10 cellular contexts compared by ENCODE assay signal in the genomic region with DNA sequence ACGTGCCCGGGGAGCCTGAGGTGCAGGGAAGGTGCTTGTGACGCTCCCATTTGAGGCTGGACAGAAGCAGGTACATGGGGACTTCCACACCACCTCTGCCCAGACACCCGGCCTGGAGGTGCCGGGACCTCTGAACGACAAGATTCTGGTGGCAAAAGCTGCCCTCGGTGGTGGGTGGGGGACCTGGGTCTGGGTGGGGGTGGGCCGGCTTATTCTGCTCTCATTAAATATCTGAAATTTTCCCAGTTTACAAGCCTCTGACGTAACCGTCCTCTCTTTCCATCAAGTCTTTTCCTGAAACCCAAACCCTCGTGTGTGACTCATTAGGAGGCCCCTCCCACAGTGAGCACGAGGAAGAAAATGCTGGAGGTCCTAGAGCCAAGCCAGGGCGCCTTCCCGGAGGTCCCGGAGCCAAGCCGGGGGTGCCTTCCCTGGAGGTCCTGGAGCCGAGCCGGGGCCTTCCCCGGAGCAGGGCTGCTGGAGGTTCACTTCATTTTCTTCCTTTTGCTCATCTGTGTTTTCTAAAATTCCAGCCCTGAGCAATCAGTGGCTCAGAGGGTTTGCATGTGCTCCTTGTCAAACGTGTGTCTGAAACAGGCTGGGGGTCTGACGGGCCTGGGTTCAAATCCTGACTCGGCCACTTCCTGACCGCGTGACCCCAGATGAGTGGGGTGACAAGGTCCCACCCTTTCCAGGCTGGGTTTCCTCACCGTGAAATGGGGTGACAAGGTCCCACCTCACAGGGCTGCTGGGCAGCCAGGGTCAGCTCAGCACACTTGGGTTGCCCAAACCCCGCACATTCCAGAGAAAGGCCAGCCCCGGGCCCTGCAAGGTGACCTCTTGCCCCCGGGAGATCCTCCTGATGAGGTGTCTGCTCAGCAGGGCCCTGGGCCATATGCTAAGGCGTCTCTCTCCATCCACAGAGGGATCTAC. TPM values are rescaled to one million over a fixed set of nuclear protein-coding genes. Genes with fewer than 3 reads are reported as not detected.
DNase-seq lines count a peak whose midpoint lies in the region; ATAC-seq and TF ChIP-seq lines count a peak whose summit lies in the region.
"Had no signal": no experiment of that assay in that cellular context is flagged by ENCODE, and none has a peak within 500 bp of the region (broad histone marks: within the 10 kb centered on the region; RNA-seq: fewer than 3 reads in every experiment).

No MANE protein-coding gene starts in this region.

- ATAC-seq in HG02571 (IDR thresholded peaks at IDR 0.05; ENCODE audit: unreplicated experiment): no peak

- intact Hi-C loops in Calu3 (cut with micrococcal nuclease; ENCODE audit: unreplicated experiment): no loop called here

- CTCF ChIA-PET in Calu3 (lab: Charles Lee) (interaction anchor here (0.6 to 0.7 kb wide), 2 partner anchors 10 to 288 kb away, joined by 4 to 5 read pairs; no protein-coding TSS in a partner anchor), RWPE1 (lab: Yijun Ruan, JAX) (no interaction called here), GM10248 (lab: Yijun Ruan, JAX) (interaction anchor here (1.1 kb wide), 1 partner anchor 9 kb away, joined by 4 read pairs; no protein-coding TSS in a partner anchor)

- DNase-seq in Calu3: peak; percentile 64
- peak; percentile 69 for DNase-seq in RWPE1 (ENCODE audit: low spot score)
- peak; percentile 91 for DNase-seq in fibroblast of the conjunctiva (ENCODE audit: low read depth)
- DNase-seq in pulmonary artery endothelial cell (ENCODE audit: low read depth, low spot score): peak; percentile 71
- DNase-seq in GM10248 (ENCODE audit: extremely low spot score): no peak
- DNase-seq in activated CD8-positive, alpha-beta memory T cell treated with anti-CD3 and anti-CD28 coated beads for 24 hours: no peak
- no peak for DNase-seq in effector CD8-positive, alpha-beta T cell (lab: John Stamatoyannopoulos, UW)
- DNase-seq: stimulated activated CD4-positive, alpha-beta T cell treated with anti-CD3 and anti-CD28 coated beads, Interleukin-15, amount 100 ng/mL, for 24 hours had no signal

- H3K4me3 Mint-ChIP-seq in Calu3 (ENCODE audit: low read depth, unreplicated experiment): no peak overlapping the region

- H3K4me1 Mint-ChIP-seq in Calu3 (ENCODE audit: low read depth, unreplicated experiment): no peaks in the 10 kb centered on the region

- BruUV-seq in Calu3 (replicated peaks; lab: Mats Ljungman, UMichigan): no TSS peak

- H3K36me3 Mint-ChIP-seq in Calu3 (ENCODE audit: insufficient read depth, unreplicated experiment): peaks cover 36% of the 10 kb centered on the region

- POLR2A ChIA-PET in RWPE1 (lab: Yijun Ruan, JAX; ENCODE audit: low non-redundant PET): no interaction called here
- POLR2A ChIA-PET in GM10248 (lab: Yijun Ruan, JAX): interaction anchor here (0.5 kb wide), 1 partner anchor 46 kb away, joined by 4 read pairs; no protein-coding TSS in a partner anchor

- H3K9me3 Mint-ChIP-seq in Calu3 (ENCODE audit: low read depth, unreplicated experiment): no peaks in the 10 kb centered on the region
- H3K9me3 Mint-ChIP-seq: activated naive CD4-positive, alpha-beta T cell treated with anti-CD3 and anti-CD28 coated beads, Interleukin-2, amount 50 U/mL, for 24 hours had no signal

- H3K27ac ChIP-seq in RWPE1: peak overlapping the region; percentile 92

- H3K27me3 Mint-ChIP-seq in Calu3 (ENCODE audit: unreplicated experiment): no peaks in the 10 kb centered on the region
- H3K27me3 Mint-ChIP-seq: activated naive CD4-positive, alpha-beta T cell treated with anti-CD3 and anti-CD28 coated beads, Interleukin-2, amount 50 U/mL, for 24 hours had no signal

- no peak for TF ChIP-seq CTCF in Calu3 (IDR thresholded peaks at IDR 0.05; ENCODE audit: unreplicated experiment)
- TF ChIP-seq CTCF in RWPE1 (conservative IDR thresholded peaks at IDR 0.05; ENCODE audit: low read depth): no peak
- TF ChIP-seq CTCF in GM10248 (IDR thresholded peaks at IDR 0.05; ENCODE audit: control extremely low read depth, extremely low read depth, low read depth, missing control alignments): no peak

- H3K27ac Mint-ChIP-seq in Calu3 (ENCODE audit: unreplicated experiment): peak overlapping the region; percentile 38

RNA-seq across cellular contexts. Expression of a gene that starts 10.0 kb away (rescaled TPM):
- total RNA-seq in Calu3 (2022) (2.3 and 3.9 TPM in 2 replicates), pulmonary artery endothelial cell (0.49 and 3.6 TPM in 2 replicates)

RNA-seq across cellular contexts. Expression of a gene that starts 17.4 kb away (rescaled TPM):
- total RNA-seq in Calu3 (2022) (not detected in 2 replicates), pulmonary artery endothelial cell (not detected in 2 replicates)

RNA-seq across cellular contexts. Expression of a gene that starts 23.5 kb away (rescaled TPM):
- total RNA-seq in Calu3 (2022) (21.4 and 22.4 TPM in 2 replicates), pulmonary artery endothelial cell (22.9 and 27.0 TPM in 2 replicates)

RNA-seq across cellular contexts. Expression of a gene that starts 23.8 kb away (rescaled TPM):
- total RNA-seq in Calu3 (2022) (not detected in 2 replicates), pulmonary artery endothelial cell (not detected in 2 replicates)

RNA-seq across cellular contexts. Expression of a gene that starts 28.7 kb away (rescaled TPM):
- total RNA-seq in Calu3 (2022): not detected in 2 replicates
- not detected in 2 replicates for total RNA-seq in pulmonary artery endothelial cell

Comparison
In these comparisons a context has a peak if more than half of its experiments do, and no peak if none do; other contexts are left out.
1. DNase-seq: peak in Calu3 (single experiment), RWPE1 (single experiment), fibroblast of the conjunctiva (single experiment) and pulmonary artery endothelial cell (single experiment); none in GM10248 (single experiment), activated CD8-positive, alpha-beta memory T cell treated with anti-CD3 and anti-CD28 coated beads for 24 hours (single experiment) and effector CD8-positive, alpha-beta T cell (single experiment).